8 cellular contexts compared by ENCODE assay signal in the genomic region with DNA sequence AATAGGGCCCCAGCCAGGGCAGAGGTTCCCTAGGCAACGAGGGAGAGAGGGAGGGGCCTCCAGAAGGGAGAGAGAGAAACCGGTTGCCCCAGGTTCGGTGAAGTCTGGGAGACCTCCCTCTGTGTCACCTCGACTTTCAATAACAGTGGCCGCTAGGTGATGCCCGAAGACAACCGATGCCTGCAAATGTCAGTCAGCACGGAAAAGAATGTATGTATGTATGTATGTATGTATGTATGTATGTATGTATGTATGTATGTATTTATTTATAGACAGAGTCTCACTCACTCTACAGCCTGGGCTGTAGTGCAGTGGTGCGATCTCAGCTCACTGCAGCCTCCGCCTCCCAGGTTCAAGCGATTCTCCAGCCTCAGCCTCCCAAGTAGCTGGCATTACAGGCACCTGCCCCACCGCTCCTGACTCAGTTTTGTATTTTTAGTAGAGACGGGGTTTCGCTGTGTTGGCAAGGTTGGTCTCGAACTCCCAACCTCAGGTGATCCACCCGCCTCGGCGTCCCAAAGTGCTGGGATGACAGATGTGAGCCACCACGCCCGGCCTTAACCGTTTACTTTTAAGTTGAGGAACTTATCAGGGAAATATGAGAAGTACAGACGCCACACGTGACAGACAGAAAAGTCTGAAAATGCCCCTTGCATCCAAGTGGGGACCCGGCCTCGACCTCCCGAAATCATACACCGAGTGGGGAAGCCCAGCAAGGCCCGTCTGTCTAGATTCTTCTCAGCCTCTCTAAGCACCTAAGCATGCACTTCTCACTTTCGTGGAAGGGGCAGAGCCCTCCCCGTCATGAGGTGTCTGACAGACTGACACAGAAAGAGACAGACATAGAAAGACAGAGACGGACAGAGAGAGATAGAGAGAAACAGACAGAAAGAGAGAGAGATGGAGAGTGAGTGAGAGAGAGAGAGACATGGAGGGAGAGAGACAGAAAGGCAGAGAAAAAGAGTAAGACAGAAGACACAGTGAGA.
DNase-seq lines count a peak whose midpoint lies in the region; ATAC-seq and TF ChIP-seq lines count a peak whose summit lies in the region.
"Not testable (repeated sequence)": the region's sequence is repeated elsewhere in the genome, so short reads cannot be mapped to it uniquely, and the experiment has no call there.

No MANE protein-coding gene starts in this region.

- not testable (repeated sequence) for H2AFZ ChIP-seq in PC-9

- H3K9me3 Mint-ChIP-seq in naive thymus-derived CD4-positive, alpha-beta T cell: not testable (repeated sequence)

- not testable (repeated sequence) for H3K4me1 Mint-ChIP-seq in naive thymus-derived CD4-positive, alpha-beta T cell

- H3K79me2 ChIP-seq in PC-9 (ENCODE audit: low read depth): not testable (repeated sequence)

- DNase-seq in BJ (ENCODE audit: low read depth): not testable (repeated sequence)
- DNase-seq in H4 (ENCODE audit: low spot score) (peak; percentile 71), PC-9 (peak; percentile 85 to 87), cardiac fibroblast (ENCODE audit: low read depth in 2 of 2) (peak; percentile 71 to 82), left cardiac atrium (peak; percentile 46)
- peak; percentile 30 for DNase-seq in activated CD8-positive, alpha-beta memory T cell treated with anti-CD3 and anti-CD28 coated beads, Interleukin-2, amount 50 U/mL, for 4 hours
- peak in 8 of 9 donors; percentile 21 to 76 (median 54) for DNase-seq in naive thymus-derived CD4-positive, alpha-beta T cell
- peak; percentile 19 to 44 for DNase-seq in stimulated activated CD4-positive, alpha-beta T cell treated with anti-CD3 and anti-CD28 coated beads, Interleukin-4, amount 100 ng/mL, for 4 hours

- peak overlapping the region in 2 of 9 donors; percentile 38 to 85 for H3K27ac Mint-ChIP-seq in naive thymus-derived CD4-positive, alpha-beta T cell

- H3K27me3 ChIP-seq in BJ (ENCODE audit: control insufficient read depth, insufficient read depth, low read length); PC-9 (ENCODE audit: insufficient read depth, low read depth): not testable (repeated sequence)
- peaks cover 0 to 12% of the 10 kb centered on the region in 2 donors for H3K27me3 ChIP-seq in naive thymus-derived CD4-positive, alpha-beta T cell (ENCODE audit: control insufficient read depth in 2 of 2, insufficient read depth in 2 of 2, low read length in 2 of 2)

- CTCF ChIA-PET in BJ (lab: Yijun Ruan, JAX): interaction anchor here (0.6 kb wide), 1 partner anchor 1277 kb away, joined by 3 read pairs; no protein-coding TSS in a partner anchor
- CTCF ChIA-PET in PC-9 (lab: Charles Lee): interaction anchor here (0.5 to 1.0 kb wide), 3 partner anchors 171 to 905 kb away, joined by 4 to 9 read pairs (median 4); no protein-coding TSS in a partner anchor
- CTCF ChIA-PET in naive thymus-derived CD4-positive, alpha-beta T cell (lab: Charles Lee): not testable (repeated sequence)

- intact Hi-C loops in PC-9 (cut with micrococcal nuclease; ENCODE audit: unreplicated experiment): loop anchor here (1.0 to 10.0 kb wide), 4 partner anchors 146 to 902 kb away; a partner anchor contains a TSS
- intact Hi-C loops in left cardiac atrium (cut with DNase I): not testable (repeated sequence)
- intact Hi-C loops in naive thymus-derived CD4-positive, alpha-beta T cell (cut with micrococcal nuclease): loop anchor here in 1 of 2 donors (1.0 to 10.0 kb wide), 6 partner anchors 278 to 1846 kb away; no protein-coding TSS in a partner anchor

- H3K9me3 ChIP-seq in PC-9 (ENCODE audit: insufficient read depth, low read depth); naive thymus-derived CD4-positive, alpha-beta T cell (ENCODE audit: control insufficient read depth in 2 of 3, low read length in 3 of 3): not testable (repeated sequence)

- POLR2A ChIA-PET in BJ (lab: Charles Lee); naive thymus-derived CD4-positive, alpha-beta T cell (lab: Charles Lee): not testable (repeated sequence)
- POLR2A ChIA-PET in PC-9 (lab: Charles Lee; ENCODE audit: unreplicated experiment): interaction anchor here (0.6 kb wide), 1 partner anchor 381 kb away, joined by 7 read pairs; no protein-coding TSS in a partner anchor

- not testable (repeated sequence) for H3K27me3 Mint-ChIP-seq in naive thymus-derived CD4-positive, alpha-beta T cell

- not testable (repeated sequence) for H3F3A ChIP-seq in PC-9 (ENCODE audit: insufficient read depth, low read depth)

- not testable (repeated sequence) for ATAC-seq in left cardiac atrium; naive thymus-derived CD4-positive, alpha-beta T cell

- not testable (repeated sequence) for H4K20me1 ChIP-seq in PC-9 (ENCODE audit: insufficient read depth)

- peak overlapping the region; percentile 70 for H3K4me2 ChIP-seq in PC-9

- H3K36me3 Mint-ChIP-seq in naive thymus-derived CD4-positive, alpha-beta T cell: not testable (repeated sequence)

- H3K27ac ChIP-seq in PC-9; naive thymus-derived CD4-positive, alpha-beta T cell (ENCODE audit: low read depth, low read length): not testable (repeated sequence)

- H3K9me2 ChIP-seq in PC-9 (ENCODE audit: insufficient read depth): not testable (repeated sequence)

- TF ChIP-seq CTCF in BJ (IDR thresholded peaks at IDR 0.05; ENCODE audit: insufficient read depth, low read depth, low read length): peak; percentile 42
- peak; percentile 86 for TF ChIP-seq CTCF in PC-9 (conservative IDR thresholded peaks at IDR 0.05)
- TF ChIP-seq CTCF in cardiac fibroblast (IDR thresholded peaks at IDR 0.05; ENCODE audit: low read depth, low read length): peak; percentile 42

- not testable (repeated sequence) for H3K36me3 ChIP-seq in BJ (ENCODE audit: control insufficient read depth, insufficient read depth, low read length); PC-9 (ENCODE audit: low read depth); naive thymus-derived CD4-positive, alpha-beta T cell (ENCODE audit: control insufficient read depth in 2 of 3, insufficient read depth in 3 of 3, low read length in 3 of 3)

- peak overlapping the region in 3 of 10 donors; percentile 30 to 78 (median 72) for H3K4me3 Mint-ChIP-seq in naive thymus-derived CD4-positive, alpha-beta T cell

- H3K4me3 ChIP-seq in BJ (ENCODE audit: low read depth, low read length); naive thymus-derived CD4-positive, alpha-beta T cell (ENCODE audit: low read length): not testable (repeated sequence)
- H3K4me3 ChIP-seq in PC-9: peak overlapping the region; percentile 44; the same call in 1 of the 2 replicates
- peak overlapping the region in 1 of 2 donors; percentile 38 for H3K4me3 ChIP-seq in cardiac fibroblast (replicated peaks in 1 of 2; ENCODE audit: low read depth in 2 of 2, low read length in 2 of 2)

- not testable (repeated sequence) for H3K4me1 ChIP-seq in PC-9 (replicated peaks; ENCODE audit: insufficient read depth); naive thymus-derived CD4-positive, alpha-beta T cell (ENCODE audit: control insufficient read depth in 2 of 2, insufficient read depth in 2 of 2, low read length in 2 of 2)

- not testable (repeated sequence) for BruUV-seq in PC-9 (replicated peaks; lab: Mats Ljungman, UMichigan)
